8 cellular contexts compared by ENCODE assay signal in genomic region chr10:100482834-100483185, GRCh38. TPM values are rescaled to one million over a fixed set of nuclear protein-coding genes. Genes with fewer than 3 reads are reported as not detected.
DNase-seq lines count a peak whose midpoint lies in the region; ATAC-seq and TF ChIP-seq lines count a peak whose summit lies in the region.

No MANE protein-coding gene starts in this region.

- no peak for DNase-seq in activated CD4-positive, alpha-beta T cell treated with anti-CD3 and anti-CD28 coated beads, Interleukin-2, amount 10 ng/mL, durations not matched to agents 7 days and 5 days
- DNase-seq in activated CD4-positive, alpha-beta T cell treated with anti-CD3 and anti-CD28 coated beads, Interleukin-2, amount 50 U/mL, for 1 hour = no peak
- DNase-seq in SK-N-SH (no peak), fibroblast of the aortic adventitia (ENCODE audit: low read depth) (no peak), NCI-H1930 (lab: John Stamatoyannopoulos, UW) (no peak), activated gamma-delta T cell (lab: John Stamatoyannopoulos, UW) (no peak)
- DNase-seq in stimulated activated effector memory CD8-positive, alpha-beta T cell treated with anti-CD3 and anti-CD28 coated beads, Interleukin-12 subunit alpha, Interleukin-12 subunit beta, amount 100 ng/mL, for 72 hours (ENCODE audit: low spot score in 2 of 2) = no peak

- POLR2A ChIA-PET in activated CD4-positive, alpha-beta T cell treated with anti-CD3 and anti-CD28 coated beads, Interleukin-2, amount 10 ng/mL, durations not matched to agents 7 days and 5 days (lab: Charles Lee) = interaction anchor here (0.6 to 2.2 kb wide), 4 partner anchors 17 to 116 kb away, joined by 3 to 10 read pairs (median 4); no protein-coding TSS in a partner anchor
- POLR2A ChIA-PET in SK-N-SH (lab: Yijun Ruan, JAX) = interaction anchor here (0.9 to 1.2 kb wide), 3 partner anchors 26 to 136 kb away, joined by 3 read pairs; partner anchors contain the start of gene SCD

- peaks cover 25% of the 10 kb centered on the region; the same call in 1 of the 2 replicates for H3K27me3 ChIP-seq in SK-N-SH (ENCODE audit: insufficient read depth)

- peaks cover 13% of the 10 kb centered on the region for H3K27me3 Mint-ChIP-seq in activated CD4-positive, alpha-beta T cell treated with anti-CD3 and anti-CD28 coated beads, Interleukin-2, amount 10 ng/mL, durations not matched to agents 7 days and 5 days

- peaks cover 0 to 13% of the 10 kb centered on the region in 2 experiments; a peak in 1 of 4 replicates for H3K4me1 ChIP-seq in SK-N-SH (ENCODE audit: control insufficient read depth in 1 of 2, insufficient read depth in 2 of 2, low read depth in 1 of 2, low read length in 1 of 2)

- ATAC-seq in stimulated activated effector memory CD8-positive, alpha-beta T cell treated with anti-CD3 and anti-CD28 coated beads, Interleukin-12 subunit alpha, Interleukin-12 subunit beta, amount 100 ng/mL, for 72 hours = no peak
- no peak for ATAC-seq in GM18517 (IDR thresholded peaks at IDR 0.05; ENCODE audit: unreplicated experiment)

- 58% methylated on average over 5 of the region's 5 CpGs for WGBS in SK-N-SH (ENCODE audit: low lambda C conversion rate)

- H3K27ac Mint-ChIP-seq in activated CD4-positive, alpha-beta T cell treated with anti-CD3 and anti-CD28 coated beads, Interleukin-2, amount 10 ng/mL, durations not matched to agents 7 days and 5 days = peak overlapping the region; percentile 70
- peak overlapping the region; percentile 58 for H3K27ac Mint-ChIP-seq in stimulated activated effector memory CD8-positive, alpha-beta T cell treated with anti-CD3 and anti-CD28 coated beads, Interleukin-12 subunit alpha, Interleukin-12 subunit beta, amount 100 ng/mL, for 72 hours

- H3K36me3 ChIP-seq in SK-N-SH (replicated peaks in 1 of 2; ENCODE audit: control insufficient read depth in 1 of 2, insufficient read depth in 2 of 2, low read length in 1 of 2) = peaks cover 0 to 6% of the 10 kb centered on the region in 2 experiments

- H3K9me3 ChIP-seq in SK-N-SH = no peaks in the 10 kb centered on the region

- TF ChIP-seq RAD21 in SK-N-SH (IDR thresholded peaks at IDR 0.05; ENCODE audit: low read length) = no peak

- H3K9me2 ChIP-seq in SK-N-SH = no peaks in the 10 kb centered on the region

- peak overlapping the region; percentile 74 for H3K4me3 Mint-ChIP-seq in activated CD4-positive, alpha-beta T cell treated with anti-CD3 and anti-CD28 coated beads, Interleukin-2, amount 10 ng/mL, durations not matched to agents 7 days and 5 days
- H3K4me3 Mint-ChIP-seq in stimulated activated effector memory CD8-positive, alpha-beta T cell treated with anti-CD3 and anti-CD28 coated beads, Interleukin-12 subunit alpha, Interleukin-12 subunit beta, amount 100 ng/mL, for 72 hours = peak overlapping the region; percentile 80

- no peak overlapping the region for H2AFZ ChIP-seq in SK-N-SH (ENCODE audit: low read depth)

- peak overlapping the region; percentile 94 for H3K4me2 ChIP-seq in SK-N-SH

- H3K4me3 ChIP-seq in SK-N-SH (ENCODE audit: low read depth in 2 of 2, low read length in 1 of 2) (peak overlapping the region; percentile 54 to 65), fibroblast of the aortic adventitia (ENCODE audit: low read depth, low read length) (peak overlapping the region; percentile 5)

- TF ChIP-seq CTCF in SK-N-SH (IDR thresholded peaks at IDR 0.05) = 0 out of 2 replicates have a peak, but pooled peaks have one; percentile 2
- no peak for TF ChIP-seq CTCF in fibroblast of the aortic adventitia (IDR thresholded peaks at IDR 0.05; ENCODE audit: insufficient read depth, low read length)

- H3K4me1 Mint-ChIP-seq in activated CD4-positive, alpha-beta T cell treated with anti-CD3 and anti-CD28 coated beads, Interleukin-2, amount 10 ng/mL, durations not matched to agents 7 days and 5 days = peaks cover 33% of the 10 kb centered on the region
- H3K4me1 Mint-ChIP-seq in stimulated activated effector memory CD8-positive, alpha-beta T cell treated with anti-CD3 and anti-CD28 coated beads, Interleukin-12 subunit alpha, Interleukin-12 subunit beta, amount 100 ng/mL, for 72 hours = peaks cover 24% of the 10 kb centered on the region

- no peak overlapping the region for H3K27ac ChIP-seq in SK-N-SH (ENCODE audit: low read depth in 2 of 2, low read length in 1 of 2)

- peaks cover 41% of the 10 kb centered on the region for H3K36me3 Mint-ChIP-seq in activated CD4-positive, alpha-beta T cell treated with anti-CD3 and anti-CD28 coated beads, Interleukin-2, amount 10 ng/mL, durations not matched to agents 7 days and 5 days (ENCODE audit: low read depth)
- peaks cover 26% of the 10 kb centered on the region for H3K36me3 Mint-ChIP-seq in stimulated activated effector memory CD8-positive, alpha-beta T cell treated with anti-CD3 and anti-CD28 coated beads, Interleukin-12 subunit alpha, Interleukin-12 subunit beta, amount 100 ng/mL, for 72 hours

- H3K9me3 Mint-ChIP-seq in activated CD4-positive, alpha-beta T cell treated with anti-CD3 and anti-CD28 coated beads, Interleukin-2, amount 10 ng/mL, durations not matched to agents 7 days and 5 days = no peaks in the 10 kb centered on the region
- H3K9me3 Mint-ChIP-seq in stimulated activated effector memory CD8-positive, alpha-beta T cell treated with anti-CD3 and anti-CD28 coated beads, Interleukin-12 subunit alpha, Interleukin-12 subunit beta, amount 100 ng/mL, for 72 hours = no peaks in the 10 kb centered on the region

- H3K79me2 ChIP-seq in SK-N-SH (ENCODE audit: insufficient read depth) = no peaks in the 10 kb centered on the region

- no peak overlapping the region for H3K9ac ChIP-seq in SK-N-SH

- TF ChIP-seq EP300 in SK-N-SH (IDR thresholded peaks at IDR 0.05; ENCODE audit: borderline replicate concordance in 1 of 2, low read depth in 1 of 2, low read length in 1 of 2) = no peak

- CTCF ChIA-PET in activated CD4-positive, alpha-beta T cell treated with anti-CD3 and anti-CD28 coated beads, Interleukin-2, amount 10 ng/mL, durations not matched to agents 7 days and 5 days (lab: Charles Lee) = interaction anchor here (0.6 to 5.8 kb wide), 22 partner anchors 8 to 179 kb away, joined by 3 to 82 read pairs (median 5); partner anchors contain the start of genes HIF1AN and SEC31B
- CTCF ChIA-PET in SK-N-SH (lab: Yijun Ruan, JAX) = interaction anchor here (0.6 to 10.3 kb wide), 48 partner anchors 10 to 637 kb away, joined by 3 to 158 read pairs (median 4); partner anchors contain the start of gene WNT8B

- no peaks in the 10 kb centered on the region for H4K20me1 ChIP-seq in SK-N-SH (ENCODE audit: insufficient read depth)

- no peaks in the 10 kb centered on the region for H3F3A ChIP-seq in SK-N-SH (replicated peaks; ENCODE audit: insufficient read depth)

TF ChIP-seq in SK-N-SH, 30 proteins besides CTCF, POLR2A, EP300 and RAD21 (continues in another document):
- TF ChIP-seq TEAD4 (IDR thresholded peaks at IDR 0.05; ENCODE audit: borderline replicate concordance, insufficient read depth) (no peak), USF2 (IDR thresholded peaks at IDR 0.05; ENCODE audit: borderline replicate concordance, low read depth, low read length) (no peak)
- TF ChIP-seq, protein P1, sequence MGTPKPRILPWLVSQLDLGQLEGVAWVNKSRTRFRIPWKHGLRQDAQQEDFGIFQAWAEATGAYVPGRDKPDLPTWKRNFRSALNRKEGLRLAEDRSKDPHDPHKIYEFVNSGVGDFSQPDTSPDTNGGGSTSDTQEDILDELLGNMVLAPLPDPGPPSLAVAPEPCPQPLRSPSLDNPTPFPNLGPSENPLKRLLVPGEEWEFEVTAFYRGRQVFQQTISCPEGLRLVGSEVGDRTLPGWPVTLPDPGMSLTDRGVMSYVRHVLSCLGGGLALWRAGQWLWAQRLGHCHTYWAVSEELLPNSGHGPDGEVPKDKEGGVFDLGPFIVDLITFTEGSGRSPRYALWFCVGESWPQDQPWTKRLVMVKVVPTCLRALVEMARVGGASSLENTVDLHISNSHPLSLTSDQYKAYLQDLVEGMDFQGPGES (IDR thresholded peaks at IDR 0.05; ENCODE audit: low read depth, low read length) = no peak

RNA-seq across cellular contexts. Expression of gene WNT8B, which starts 20.0 kb away (rescaled TPM):
- under 1 TPM; 0.10 to 0.40 TPM for total RNA-seq in activated CD4-positive, alpha-beta T cell treated with anti-CD3 and anti-CD28 coated beads, Interleukin-2, amount 10 ng/mL, durations not matched to agents 7 days and 5 days
- 0.18 and 0.28 TPM in 2 replicates for polyA plus RNA-seq in SK-N-SH (2012; rRNA removed)
- 0.14 and 0.18 TPM in 2 replicates for polyA plus RNA-seq in SK-N-SH (2012; cell fraction: cytosol; rRNA removed)
- polyA plus RNA-seq in SK-N-SH (2012; cell fraction: nucleus; rRNA removed) = 0.35 and 0.38 TPM in 2 replicates
- total RNA-seq in fibroblast of the aortic adventitia (ENCODE audit: low replicate concordance) = not detected in 2 replicates

RNA-seq across cellular contexts. Expression of gene SEC31B, which starts 36.9 kb away (rescaled TPM):
- total RNA-seq in activated CD4-positive, alpha-beta T cell treated with anti-CD3 and anti-CD28 coated beads, Interleukin-2, amount 10 ng/mL, durations not matched to agents 7 days and 5 days = 100 to 1,000 TPM; 202 to 208 TPM
- polyA plus RNA-seq in SK-N-SH (2012; rRNA removed) = 8.8 and 15.5 TPM in 2 replicates
- polyA plus RNA-seq in SK-N-SH (2012; cell fraction: cytosol; rRNA removed) = 1.3 and 1.4 TPM in 2 replicates
- polyA plus RNA-seq in SK-N-SH (2012; cell fraction: nucleus; rRNA removed) = 99.1 and 129 TPM in 2 replicates
- total RNA-seq in fibroblast of the aortic adventitia (ENCODE audit: low replicate concordance) = 3.3 and 17.4 TPM in 2 replicates

RNA-seq across cellular contexts. Expression of gene NDUFB8, which starts 46.9 kb away (rescaled TPM):
- total RNA-seq in activated CD4-positive, alpha-beta T cell treated with anti-CD3 and anti-CD28 coated beads, Interleukin-2, amount 10 ng/mL, durations not matched to agents 7 days and 5 days = 100 to 1,000 TPM; 241 to 267 TPM
- polyA plus RNA-seq in SK-N-SH (2012; rRNA removed) = 340 and 368 TPM in 2 replicates
- 246 and 295 TPM in 2 replicates for polyA plus RNA-seq in SK-N-SH (2012; cell fraction: cytosol; rRNA removed)
- 159 and 228 TPM in 2 replicates for polyA plus RNA-seq in SK-N-SH (2012; cell fraction: nucleus; rRNA removed)
- 98.9 and 134 TPM in 2 replicates for total RNA-seq in fibroblast of the aortic adventitia (ENCODE audit: low replicate concordance)

RNA-seq across cellular contexts. Expression of gene HIF1AN, which starts 52.9 kb away (rescaled TPM):
- 10 to 100 TPM; 54.9 to 59.3 TPM for total RNA-seq in activated CD4-positive, alpha-beta T cell treated with anti-CD3 and anti-CD28 coated beads, Interleukin-2, amount 10 ng/mL, durations not matched to agents 7 days and 5 days
- 8.1 and 11.0 TPM in 2 replicates for polyA plus RNA-seq in SK-N-SH (2012; rRNA removed)
- 8.0 and 10.1 TPM in 2 replicates for polyA plus RNA-seq in SK-N-SH (2012; cell fraction: cytosol; rRNA removed)
- polyA plus RNA-seq in SK-N-SH (2012; cell fraction: nucleus; rRNA removed) = 13.2 and 20.0 TPM in 2 replicates
- total RNA-seq in fibroblast of the aortic adventitia (ENCODE audit: low replicate concordance) = 12.9 and 17.3 TPM in 2 replicates

Comparison
In these comparisons a context has a peak if more than half of its experiments do, and no peak if none do; other contexts are left out.
1. RNA of gene SEC31B, which starts 36.9 kb away (total RNA-seq): 202 to 208 TPM in activated CD4-positive, alpha-beta T cell treated with anti-CD3 and anti-CD28 coated beads, Interleukin-2, amount 10 ng/mL, durations not matched to agents 7 days and 5 days; 3.3 to 17.4 TPM in fibroblast of the aortic adventitia; every median in the first group is over 10 times any median in the second.